10 cellular contexts compared by ENCODE assay signal in genomic region chr14:23078692-23079116, GRCh38. TPM values are rescaled to one million over a fixed set of nuclear protein-coding genes. Genes with fewer than 3 reads are reported as not detected.
DNase-seq lines count a peak whose midpoint lies in the region; ATAC-seq and TF ChIP-seq lines count a peak whose summit lies in the region.
"Had no signal": no experiment of that assay in that cellular context is flagged by ENCODE, and none has a peak within 500 bp of the region (broad histone marks: within the 10 kb centered on the region; RNA-seq: fewer than 3 reads in every experiment).

No MANE protein-coding gene starts in this region.

- H3K27ac ChIP-seq in mammary epithelial cell (ENCODE audit: insufficient read depth, low read depth, low read length) (peak overlapping the region; percentile 69), testis (peak overlapping the region in 1 of 2 donors; percentile 19)

- TF ChIP-seq CTCF in mammary epithelial cell (conservative IDR thresholded peaks at IDR 0.05 in 1 of 2, IDR thresholded peaks at IDR 0.05 in 1 of 2; ENCODE audit: extremely low read depth in 1 of 2, insufficient read depth in 1 of 2, low read depth in 1 of 2, low read length in 2 of 2) (no peak), testis (IDR thresholded peaks at IDR 0.05) (no peak)

- H4K20me1 ChIP-seq in mammary epithelial cell (ENCODE audit: insufficient read depth, low read length), result no peaks in the 10 kb centered on the region

- no peak for TF ChIP-seq POLR2A in testis (IDR thresholded peaks at IDR 0.05)

- peak; percentile 19 for DNase-seq in HT-29 (ENCODE audit: low spot score)
- DNase-seq in mammary epithelial cell, result peak; percentile 94
- no peak for DNase-seq in left lobe of liver (ENCODE audit: low spot score)
- peak; percentile 66 for DNase-seq in testis
- DNase-seq in activated CD4-positive, alpha-beta T cell treated with anti-CD3 and anti-CD28 coated beads, Interleukin-2, amount 50 U/mL, for 1 hour, result no peak
- no peak for DNase-seq in UCSD-AML1 (lab: John Stamatoyannopoulos, UW; ENCODE audit: unreplicated experiment)
- DNase-seq: H7 had no signal

- no peaks in the 10 kb centered on the region for H3K27me3 ChIP-seq in mammary epithelial cell (ENCODE audit: insufficient read depth, low read length)
- no peaks in the 10 kb centered on the region for H3K27me3 ChIP-seq in testis

- no peak overlapping the region for H2AFZ ChIP-seq in mammary epithelial cell (ENCODE audit: low read depth, low read length)

- in situ Hi-C loops in mammary epithelial cell (cut with MboI; ENCODE audit: low sequenced_read_pairs in 2 of 2), result no loop called here

- H3K4me3 ChIP-seq in mammary epithelial cell (replicated peaks in 1 of 3; ENCODE audit: insufficient read depth in 1 of 3, low read depth in 2 of 3, low read length in 3 of 3), result no peak overlapping the region
- H3K4me3 ChIP-seq in testis, result no peak overlapping the region

- H3K9ac ChIP-seq in mammary epithelial cell (ENCODE audit: insufficient read depth, low read length), result peak overlapping the region; percentile 47

- intact Hi-C loops in mammary epithelial cell (cut with micrococcal nuclease) (loop anchor here (1.0 kb wide), 3 partner anchors 9 to 31 kb away; partner anchors contain the start of genes ACIN1 and C14orf119), testis (cut with DNase I; ENCODE audit: low total_unique reads) (no loop called here)

- H3K9me3 ChIP-seq in mammary epithelial cell (replicated peaks; ENCODE audit: insufficient read depth, low read length) (no peaks in the 10 kb centered on the region), testis (no peaks in the 10 kb centered on the region)

- peak overlapping the region; percentile 58 for H3K4me2 ChIP-seq in mammary epithelial cell (ENCODE audit: insufficient read depth, low read depth, low read length)

- dilution Hi-C loops in mammary epithelial cell (cut with HindIII; ENCODE audit: low sequenced_read_pairs), result loop anchor here (5.0 kb wide), 2 partner anchors 34 to 229 kb away; partner anchors contain the start of gene BCL2L2

- 0% methylated on average over 2 of the region's 2 CpGs for WGBS in mammary epithelial cell (ENCODE audit: low coverage, missing lambda C conversion rate)
- WGBS in testis, 2 donors, result 49 to 55% methylated on average over 2 of the region's 2 CpGs

- peak; percentile 81 for ATAC-seq in left lobe of liver
- no peak for ATAC-seq in HG03135 (IDR thresholded peaks at IDR 0.05; ENCODE audit: unreplicated experiment)
- ATAC-seq in GM19023 (IDR thresholded peaks at IDR 0.05; ENCODE audit: unreplicated experiment), result no peak

- CTCF ChIA-PET in mammary epithelial cell (lab: Charles Lee; ENCODE audit: low non-redundant PET), result interaction anchor here (1.0 kb wide), 1 partner anchor 10 kb away, joined by 3 read pairs; no protein-coding TSS in a partner anchor

- H3K79me2 ChIP-seq in mammary epithelial cell (ENCODE audit: insufficient read depth, low read length), result peaks cover 31% of the 10 kb centered on the region

- H3K4me1 ChIP-seq in mammary epithelial cell (ENCODE audit: insufficient read depth, low read length) (peaks cover 35% of the 10 kb centered on the region), testis (no peaks in the 10 kb centered on the region)

- H3K36me3 ChIP-seq in mammary epithelial cell (ENCODE audit: insufficient read depth, low read length), result peaks cover 34% of the 10 kb centered on the region
- no peaks in the 10 kb centered on the region for H3K36me3 ChIP-seq in testis (ENCODE audit: low read depth, missing control alignments)

- no TSS peak for BruUV-seq in mammary epithelial cell (replicated peaks; lab: Mats Ljungman, UMichigan)

RNA-seq across cellular contexts. Expression of gene ACIN1, which starts 16.2 kb away (rescaled TPM):
- total RNA-seq in HT-29 (2014; rRNA removed; shearing (Covaris generic)), result 59.1 and 64.4 TPM in 2 replicates
- total RNA-seq in mammary epithelial cell (100 to 1,000 TPM in 1 of 2 donors, 10 to 100 TPM in 1; 62.0 to 148 TPM), left lobe of liver (48.2 TPM), testis (100 to 1,000 TPM; 209 to 216 TPM)
- polyA plus RNA-seq in mammary epithelial cell (64.4 TPM), testis (ENCODE audit: insufficient read depth, low read depth, low replicate concordance) (151 TPM)
- 70.8 TPM for polyA minus RNA-seq in mammary epithelial cell

RNA-seq across cellular contexts. Expression of gene C14orf119, which starts 16.6 kb away (rescaled TPM):
- 31.4 and 36.3 TPM in 2 replicates for total RNA-seq in HT-29 (2014; rRNA removed; shearing (Covaris generic))
- 10 to 100 TPM; 39.2 to 57.6 TPM for total RNA-seq in mammary epithelial cell
- polyA plus RNA-seq in mammary epithelial cell, result 95.1 TPM
- 38.1 TPM for polyA minus RNA-seq in mammary epithelial cell
- 14.4 TPM for total RNA-seq in left lobe of liver
- 10 to 100 TPM; 17.7 to 26.9 TPM for total RNA-seq in testis
- polyA plus RNA-seq in testis (ENCODE audit: insufficient read depth, low read depth, low replicate concordance), result 60.8 TPM

RNA-seq across cellular contexts. Expression of gene CDH24, which starts 21.4 kb away (rescaled TPM):
- 11.4 and 15.0 TPM in 2 replicates for total RNA-seq in HT-29 (2014; rRNA removed; shearing (Covaris generic))
- total RNA-seq in mammary epithelial cell (1 to 10 TPM; 4.2 to 5.6 TPM), left lobe of liver (0.43 TPM), testis (10 to 100 TPM; 10.2 TPM)
- polyA plus RNA-seq in mammary epithelial cell (4.2 TPM), testis (ENCODE audit: insufficient read depth, low read depth, low replicate concordance) (3.9 TPM)
- polyA minus RNA-seq in mammary epithelial cell, result 1.0 TPM

RNA-seq across cellular contexts. Expression of gene CIROP, which starts 26.1 kb away (rescaled TPM):
- total RNA-seq in HT-29 (2014; rRNA removed; shearing (Covaris generic)), result not detected in 2 replicates
- total RNA-seq in mammary epithelial cell, result not detected
- not detected for polyA plus RNA-seq in mammary epithelial cell
- polyA minus RNA-seq in mammary epithelial cell, result not detected
- not detected for total RNA-seq in left lobe of liver
- not detected for total RNA-seq in testis
- polyA plus RNA-seq in testis (ENCODE audit: insufficient read depth, low read depth, low replicate concordance), result not detected
- total RNA-seq: dermis microvascular lymphatic vessel endothelial cell had no signal

RNA-seq across cellular contexts. Expression of gene PSMB11, which starts 36.7 kb away (rescaled TPM):
- not detected in 2 replicates for total RNA-seq in HT-29 (2014; rRNA removed; shearing (Covaris generic))
- total RNA-seq in mammary epithelial cell (not detected), left lobe of liver (not detected), testis (under 1 TPM; 0.12 to 0.31 TPM)
- polyA plus RNA-seq in mammary epithelial cell (not detected), testis (ENCODE audit: insufficient read depth, low read depth, low replicate concordance) (0.20 TPM)
- not detected for polyA minus RNA-seq in mammary epithelial cell
- total RNA-seq: dermis microvascular lymphatic vessel endothelial cell, H7 had no signal

Comparison
In these comparisons a context has a peak if more than half of its experiments do, and no peak if none do; other contexts are left out.
1. DNase-seq: peak in HT-29 (single experiment), mammary epithelial cell (single experiment) and testis (single experiment); none in left lobe of liver (single experiment), activated CD4-positive, alpha-beta T cell treated with anti-CD3 and anti-CD28 coated beads, Interleukin-2, amount 50 U/mL, for 1 hour (single experiment) and UCSD-AML1 (single experiment).